In genomic region chr11:45209000-45209399, GRCh38 we compare ENCODE assay signal across 20 cellular contexts.
DNase-seq lines count a peak whose midpoint lies in the region; ATAC-seq and TF ChIP-seq lines count a peak whose summit lies in the region.
"Had no signal": no experiment of that assay in that cellular context is flagged by ENCODE, and none has a peak within 500 bp of the region (broad histone marks: within the 10 kb centered on the region; RNA-seq: fewer than 3 reads in every experiment).

No MANE protein-coding gene starts in this region.

- H3K4me2 ChIP-seq in BLaER1: peak overlapping the region; percentile 87
- H3K4me2 ChIP-seq: SK-N-SH had no signal

- intact Hi-C loops in stomach (cut with DNase I; ENCODE audit: low total_unique reads): no loop called here

- H4K20me1 ChIP-seq in BLaER1: peaks cover 10% of the 10 kb centered on the region; the same call in 1 of the 2 replicates

- ATAC-seq in GM18867 (IDR thresholded peaks at IDR 0.05; ENCODE audit: unreplicated experiment) (no peak), SK-N-SH treated with all-trans-retinoic acid at 6 μM for 48 hours (no peak)
- ATAC-seq: activated CD8-positive, alpha-beta memory T cell treated with anti-CD3 and anti-CD28 coated beads, Interleukin-2, amount 10 ng/mL, durations not matched to agents 7 days and 5 days had no signal

- WGBS in stomach, 5 donors: 87 to 95% (median 89%) methylated on average over 19 to 23 of the region's 23 CpGs

- H3K4me3 ChIP-seq in BLaER1: peak overlapping the region; percentile 55
- H3K4me3 ChIP-seq in muscle layer of colon (ENCODE audit: low read depth in 1 of 2, low read length in 2 of 2): no peak overlapping the region
- H3K4me3 ChIP-seq in stomach: no peak overlapping the region
- H3K4me3 ChIP-seq: smooth muscle cell had no signal

- H3K9me3 ChIP-seq in BLaER1 (no peaks in the 10 kb centered on the region), muscle layer of colon (ENCODE audit: low read length) (no peaks in the 10 kb centered on the region), stomach (no peaks in the 10 kb centered on the region)
- H3K9me3 ChIP-seq: SK-N-SH had no signal

- H3K27me3 ChIP-seq in BLaER1 (no peaks in the 10 kb centered on the region), muscle layer of colon (ENCODE audit: control insufficient read depth in 1 of 2, insufficient read depth in 2 of 2, low read length in 2 of 2) (no peaks in the 10 kb centered on the region), stomach (no peaks in the 10 kb centered on the region)

- DNase-seq in stomach: no peak
- no peak for DNase-seq in hypothalamus (lab: John Stamatoyannopoulos, UW)
- no peak for DNase-seq in ecto neural progenitor cell (ENCODE audit: low spot score)
- DNase-seq: activated CD4-positive, CD25-positive, alpha-beta regulatory T cell treated with anti-CD3 and anti-CD28 coated beads, Interleukin-2, amount 50 U/mL, for 72 hours; activated CD8-positive, alpha-beta memory T cell treated with anti-CD3 and anti-CD28 coated beads, Interleukin-2, amount 10 ng/mL, durations not matched to agents 7 days and 5 days; CD4-positive, alpha-beta T cell; DMS79; GOT3; left colon; NCI-H1694; SK-N-SH; stimulated activated CD4-positive, alpha-beta T cell treated with anti-CD3 and anti-CD28 coated beads, Interleukin-4, amount 100 ng/mL, for 4 hours; T1000 had no signal

- peaks cover 11% of the 10 kb centered on the region; the same call in 1 of the 2 replicates for H3K36me3 ChIP-seq in BLaER1
- H3K36me3 ChIP-seq in muscle layer of colon (ENCODE audit: insufficient read depth, low read length): peaks cover 20% of the 10 kb centered on the region
- H3K36me3 ChIP-seq in stomach: peaks cover 17 to 47% (median 44%) of the 10 kb centered on the region in 4 donors

- TF ChIP-seq CTCF in stomach (IDR thresholded peaks at IDR 0.05): no peak

- no peak for TF ChIP-seq POLR2A in stomach (IDR thresholded peaks at IDR 0.05)

- H3K9ac ChIP-seq in BLaER1: peak overlapping the region; percentile 77
- peak overlapping the region; percentile 58 for H3K9ac ChIP-seq in muscle layer of colon (ENCODE audit: low read length)
- H3K9ac ChIP-seq: parathyroid adenoma, SK-N-SH had no signal

- no peak for TF ChIP-seq EP300 in stomach (IDR thresholded peaks at IDR 0.05)

- peak overlapping the region; percentile 88 for H3K27ac ChIP-seq in BLaER1
- peak overlapping the region; percentile 74 for H3K27ac ChIP-seq in cingulate gyrus (ENCODE audit: low read depth, low read length)
- peak overlapping the region; percentile 98 for H3K27ac ChIP-seq in muscle layer of colon (ENCODE audit: low read depth, low read length)
- H3K27ac ChIP-seq in stomach: peak overlapping the region in 4 of 5 donors; percentile 75 to 89 (median 82)
- H3K27ac ChIP-seq: parathyroid adenoma had no signal

- H3K4me1 ChIP-seq in BLaER1: peaks cover 92% of the 10 kb centered on the region
- H3K4me1 ChIP-seq in muscle layer of colon (ENCODE audit: insufficient read depth, low read length): peaks cover 29% of the 10 kb centered on the region
- peaks cover 18 to 51% (median 36%) of the 10 kb centered on the region in 4 donors for H3K4me1 ChIP-seq in stomach
- H3K4me1 ChIP-seq: parathyroid adenoma had no signal

TF ChIP-seq in SK-N-SH treated with all-trans-retinoic acid at 6 μM for 48 hours, 23 proteins besides CTCF, POLR2A, EP300 and RAD21:
- TF ChIP-seq CSDC2 (CRISPR knock-in tag; IDR thresholded peaks at IDR 0.05) (no peak), RARB (CRISPR knock-in tag; IDR thresholded peaks at IDR 0.05) (no peak), PATZ1 (CRISPR knock-in tag; IDR thresholded peaks at IDR 0.05; ENCODE audit: borderline replicate concordance) (no peak), ZNF70 (CRISPR knock-in tag; IDR thresholded peaks at IDR 0.05) (no peak), SNAI2 (CRISPR knock-in tag; IDR thresholded peaks at IDR 0.05) (no peak), CREB5 (CRISPR knock-in tag; IDR thresholded peaks at IDR 0.05; ENCODE audit: low read depth) (no peak), PPARA (CRISPR knock-in tag; IDR thresholded peaks at IDR 0.05; ENCODE audit: borderline replicate concordance) (no peak), GLIS3 (CRISPR knock-in tag; IDR thresholded peaks at IDR 0.05) (no peak), TOX (CRISPR knock-in tag; IDR thresholded peaks at IDR 0.05; ENCODE audit: borderline replicate concordance) (no peak), ESRRG (CRISPR knock-in tag; IDR thresholded peaks at IDR 0.05) (no peak), POU6F1 (CRISPR knock-in tag; IDR thresholded peaks at IDR 0.05; ENCODE audit: borderline replicate concordance, low read depth) (no peak), TCF4 (CRISPR knock-in tag; IDR thresholded peaks at IDR 0.05; ENCODE audit: borderline replicate concordance) (no peak), ISL1 (CRISPR knock-in tag; IDR thresholded peaks at IDR 0.05) (no peak)
